9 cellular contexts compared by ENCODE assay signal in the genomic region with DNA sequence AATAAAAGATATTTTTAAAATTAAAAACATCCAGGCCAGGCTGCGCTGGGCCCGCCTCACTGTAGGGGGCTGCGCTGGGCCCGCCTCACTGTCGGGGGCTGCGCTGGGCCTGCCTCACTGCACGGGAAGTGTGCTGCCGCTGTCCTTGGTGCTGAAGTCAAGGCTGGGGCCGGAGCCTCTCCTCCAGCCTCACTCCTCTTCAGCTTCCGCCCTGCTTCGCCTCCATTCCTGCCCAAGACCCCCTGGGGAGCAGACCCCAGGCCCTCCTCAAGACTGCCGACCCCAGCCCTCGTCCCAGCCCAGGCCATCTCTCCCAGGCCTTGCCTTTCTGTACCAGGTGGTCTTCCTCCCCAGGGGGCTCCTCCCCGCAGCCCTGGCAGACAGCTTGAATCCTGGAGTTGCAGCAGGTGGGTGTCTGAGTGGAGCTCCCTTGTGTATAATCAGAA. TPM values are rescaled to one million over a fixed set of nuclear protein-coding genes. Genes with fewer than 3 reads are reported as not detected.
DNase-seq lines count a peak whose midpoint lies in the region; ATAC-seq and TF ChIP-seq lines count a peak whose summit lies in the region.
"Had no signal": no experiment of that assay in that cellular context is flagged by ENCODE, and none has a peak within 500 bp of the region (broad histone marks: within the 10 kb centered on the region; RNA-seq: fewer than 3 reads in every experiment).

No MANE protein-coding gene starts in this region.

- H3K36me3 ChIP-seq in ovary: no peaks in the 10 kb centered on the region
- H3K36me3 ChIP-seq in transverse colon: no peaks in the 10 kb centered on the region

- H3K4me1 Mint-ChIP-seq in natural killer cell (no peaks in the 10 kb centered on the region), glutamatergic neuron (ENCODE audit: low read depth, unreplicated experiment) (peaks cover 25% of the 10 kb centered on the region)
- H3K4me1 Mint-ChIP-seq in natural killer cell treated with Interleukin-12 subunit alpha and Interleukin-12 subunit beta and Interleukin-15 and Interleukin-18, amount 100 ng/mL, for 72 hours (ENCODE audit: low read depth in 2 of 2): peaks cover 0 to under 1% of the 10 kb centered on the region in 2 donors

- H3K27me3 ChIP-seq in ovary (no peaks in the 10 kb centered on the region), transverse colon (no peaks in the 10 kb centered on the region)

- H3K4me1 ChIP-seq in ovary (ENCODE audit: insufficient read depth): no peaks in the 10 kb centered on the region
- H3K4me1 ChIP-seq in transverse colon: no peaks in the 10 kb centered on the region

- intact Hi-C loops in natural killer cell (cut with micrococcal nuclease): no loop called here
- intact Hi-C loops in ovary (cut with DNase I): no loop called here
- intact Hi-C loops in transverse colon (cut with DNase I; ENCODE audit: low total_unique reads): no loop called here

- TF ChIP-seq EP300 in ovary (IDR thresholded peaks at IDR 0.05): no peak
- TF ChIP-seq EP300 in transverse colon (IDR thresholded peaks at IDR 0.05; ENCODE audit: low read depth): no peak

- DNase-seq in natural killer cell (peak; percentile 44), T-helper 9 cell (peak; percentile 61), cardiac fibroblast (ENCODE audit: low read depth in 2 of 2) (peak; percentile 33 to 49), ovary (peak in 4 of 5 donors; percentile 52 to 77 (median 74)), glutamatergic neuron (no peak), transverse colon (no peak)
- no peak for DNase-seq in natural killer cell treated with Interleukin-12 subunit alpha and Interleukin-12 subunit beta and Interleukin-15 and Interleukin-18, amount 100 ng/mL, for 72 hours (ENCODE audit: low spot score)
- DNase-seq: naive B cell had no signal

- H3K9me3 Mint-ChIP-seq in natural killer cell: no peaks in the 10 kb centered on the region
- H3K9me3 Mint-ChIP-seq in natural killer cell treated with Interleukin-12 subunit alpha and Interleukin-12 subunit beta and Interleukin-15 and Interleukin-18, amount 100 ng/mL, for 72 hours: no peaks in the 10 kb centered on the region
- peaks cover 2% of the 10 kb centered on the region for H3K9me3 Mint-ChIP-seq in glutamatergic neuron (ENCODE audit: unreplicated experiment)

- H3K4me3 Mint-ChIP-seq in natural killer cell (no peak overlapping the region), glutamatergic neuron (ENCODE audit: unreplicated experiment) (no peak overlapping the region)
- no peak overlapping the region for H3K4me3 Mint-ChIP-seq in natural killer cell treated with Interleukin-12 subunit alpha and Interleukin-12 subunit beta and Interleukin-15 and Interleukin-18, amount 100 ng/mL, for 72 hours
- H3K4me3 Mint-ChIP-seq: naive B cell had no signal

- TF ChIP-seq CTCF in natural killer cell (IDR thresholded peaks at IDR 0.05) (no peak), cardiac fibroblast (IDR thresholded peaks at IDR 0.05; ENCODE audit: low read depth, low read length) (no peak), ovary (IDR thresholded peaks at IDR 0.05) (no peak), glutamatergic neuron (IDR thresholded peaks at IDR 0.05; ENCODE audit: partially characterized antibody, unreplicated experiment) (no peak), transverse colon (IDR thresholded peaks at IDR 0.05) (no peak)

- H3K27ac Mint-ChIP-seq in natural killer cell: no peak overlapping the region
- no peak overlapping the region for H3K27ac Mint-ChIP-seq in natural killer cell treated with Interleukin-12 subunit alpha and Interleukin-12 subunit beta and Interleukin-15 and Interleukin-18, amount 100 ng/mL, for 72 hours
- no peak overlapping the region for H3K27ac Mint-ChIP-seq in glutamatergic neuron (ENCODE audit: unreplicated experiment)

- H3K27ac ChIP-seq in ovary: no peak overlapping the region
- H3K27ac ChIP-seq in transverse colon: no peak overlapping the region

- ATAC-seq in natural killer cell: peak in 2 of 3 donors; percentile 62 to 64
- ATAC-seq in natural killer cell treated with Interleukin-12 subunit alpha and Interleukin-12 subunit beta and Interleukin-15 and Interleukin-18, amount 100 ng/mL, for 72 hours: no peak
- ATAC-seq in GM19452 (IDR thresholded peaks at IDR 0.05; ENCODE audit: unreplicated experiment): no peak

- no peaks in the 10 kb centered on the region for H3K9me3 ChIP-seq in ovary
- no peaks in the 10 kb centered on the region for H3K9me3 ChIP-seq in transverse colon

- no peak overlapping the region for H3K4me3 ChIP-seq in cardiac fibroblast (replicated peaks in 1 of 2; ENCODE audit: low read depth in 2 of 2, low read length in 2 of 2)
- no peak overlapping the region for H3K4me3 ChIP-seq in ovary
- no peak overlapping the region for H3K4me3 ChIP-seq in transverse colon

- no peaks in the 10 kb centered on the region for H3K27me3 Mint-ChIP-seq in natural killer cell (ENCODE audit: low read depth in 2 of 2)
- H3K27me3 Mint-ChIP-seq in natural killer cell treated with Interleukin-12 subunit alpha and Interleukin-12 subunit beta and Interleukin-15 and Interleukin-18, amount 100 ng/mL, for 72 hours: no peaks in the 10 kb centered on the region
- H3K27me3 Mint-ChIP-seq in glutamatergic neuron (ENCODE audit: unreplicated experiment): peaks cover 7% of the 10 kb centered on the region

- in situ Hi-C loops in transverse colon (cut with MboI; ENCODE audit: low pct_ligation_motif_present in 1 of 4, low pct_unique_long_range_greater_than_20kb in 1 of 4, low sequenced_read_pairs in 3 of 4): loop anchor here in 1 of 4 donors (25.0 kb wide), 1 partner anchor 421 kb away; no protein-coding TSS in a partner anchor

- 16 to 19% (median 17%) methylated on average over 14 of the region's 14 CpGs for WGBS in ovary, 3 donors
- WGBS in transverse colon (ENCODE audit: low coverage in 1 of 2), 2 donors: 33 to 39% methylated on average over 8 to 12 of the region's 14 CpGs

- TF ChIP-seq POLR2A in ovary (IDR thresholded peaks at IDR 0.05): no peak
- no peak for TF ChIP-seq POLR2A in transverse colon (IDR thresholded peaks at IDR 0.05)

- no peaks in the 10 kb centered on the region for H3K36me3 Mint-ChIP-seq in natural killer cell
- no peaks in the 10 kb centered on the region for H3K36me3 Mint-ChIP-seq in natural killer cell treated with Interleukin-12 subunit alpha and Interleukin-12 subunit beta and Interleukin-15 and Interleukin-18, amount 100 ng/mL, for 72 hours
- H3K36me3 Mint-ChIP-seq in glutamatergic neuron (ENCODE audit: unreplicated experiment): peaks cover 2% of the 10 kb centered on the region

RNA-seq across cellular contexts. Expression of a gene that starts 26.2 kb away (rescaled TPM):
- 10 to 100 TPM; 17.7 to 24.9 (median 18.8) TPM for total RNA-seq in natural killer cell
- 10 to 100 TPM; 14.0 to 15.2 TPM for total RNA-seq in natural killer cell treated with Interleukin-12 subunit alpha and Interleukin-12 subunit beta and Interleukin-15 and Interleukin-18, amount 100 ng/mL, for 72 hours
- 10 to 100 TPM; 16.3 to 24.1 (median 21.3) TPM for total RNA-seq in ovary
- polyA plus RNA-seq in ovary: 10 to 100 TPM in 1 of 2 donors, 1 to 10 TPM in 1; 8.9 to 18.0 TPM
- 42.1 TPM for total RNA-seq in glutamatergic neuron (ENCODE audit: unreplicated experiment)
- total RNA-seq in transverse colon: 10 to 100 TPM; 14.9 to 26.9 (median 19.9) TPM

RNA-seq across cellular contexts. Expression of a gene that starts 35.3 kb away (rescaled TPM):
- total RNA-seq in natural killer cell: 1 to 10 TPM; 1.0 to 2.2 (median 2.2) TPM
- under 1 TPM; 0.38 to 0.92 TPM for total RNA-seq in natural killer cell treated with Interleukin-12 subunit alpha and Interleukin-12 subunit beta and Interleukin-15 and Interleukin-18, amount 100 ng/mL, for 72 hours
- total RNA-seq in ovary: 10 to 100 TPM in 1 of 7 donors, under 1 TPM in 5, not detected in 1; 0.10 to 19.8 (median 0.51) TPM
- polyA plus RNA-seq in ovary: under 1 TPM; 0.02 to 0.18 TPM
- 18.1 TPM for total RNA-seq in glutamatergic neuron (ENCODE audit: unreplicated experiment)
- total RNA-seq in transverse colon: 10 to 100 TPM in 1 of 4 donors, 1 to 10 TPM in 2, under 1 TPM in 1; 0.40 to 22.8 (median 7.2) TPM

Comparison
In these comparisons a context has a peak if more than half of its experiments do, and no peak if none do; other contexts are left out.
1. ATAC-seq: peak in natural killer cell (2 of 3); none in natural killer cell treated with Interleukin-12 subunit alpha and Interleukin-12 subunit beta and Interleukin-15 and Interleukin-18, amount 100 ng/mL, for 72 hours (0 of 2) and GM19452 (single experiment).
2. DNase-seq: peak in natural killer cell (single experiment), T-helper 9 cell (single experiment), cardiac fibroblast (2 of 2) and ovary (4 of 5); none in natural killer cell treated with Interleukin-12 subunit alpha and Interleukin-12 subunit beta and Interleukin-15 and Interleukin-18, amount 100 ng/mL, for 72 hours (single experiment), glutamatergic neuron (single experiment) and transverse colon (single experiment).